20 cellular contexts compared by ENCODE assay signal in genomic region chr20:35253010-35253409, GRCh38. TPM values are rescaled to one million over a fixed set of nuclear protein-coding genes. Genes with fewer than 3 reads are reported as not detected.
"Had no signal": no experiment of that assay in that cellular context is flagged by ENCODE, and none has a peak within 500 bp of the region (broad histone marks: within the 10 kb centered on the region; RNA-seq: fewer than 3 reads in every experiment).

No MANE protein-coding gene starts in this region.

- DNase-seq: activated CD4-positive, alpha-beta T cell treated with anti-CD3 and anti-CD28 coated beads, Interleukin-2, amount 50 U/mL, for 48 hours; activated CD4-positive, CD25-positive, alpha-beta regulatory T cell; activated gamma-delta T cell; colonic mucosa; foreskin melanocyte; head of caudate nucleus; mammary epithelial cell; occipital lobe; psoas muscle; stimulated activated CD4-positive, alpha-beta T cell treated with anti-CD3 and anti-CD28 coated beads, Interleukin-2, amount 100 ng/mL, for 24 hours; testis; upper lobe of right lung had no signal

- ATAC-seq: left lobe of liver, psoas muscle, sciatic nerve, upper lobe of right lung had no signal

- H3K27ac ChIP-seq: cardiac muscle cell, colonic mucosa, psoas muscle, SK-N-MC, testis, upper lobe of right lung had no signal

- H3K4me1 ChIP-seq: colonic mucosa, psoas muscle, testis, upper lobe of right lung had no signal

- H3K9me3 ChIP-seq: colonic mucosa, psoas muscle, testis, upper lobe of right lung had no signal

- H3K4me3 ChIP-seq: cardiac muscle cell, colonic mucosa, psoas muscle, SK-N-MC, testis, upper lobe of right lung had no signal

- H3K36me3 ChIP-seq: cardiac muscle cell, colonic mucosa, upper lobe of right lung had no signal

- H3K4me3 Mint-ChIP-seq: nephron had no signal

- H3K9me3 Mint-ChIP-seq: nephron had no signal

- H3K27me3 ChIP-seq: cardiac muscle cell, colonic mucosa, testis, upper lobe of right lung had no signal

- H3K27ac Mint-ChIP-seq: nephron had no signal

RNA-seq across cellular contexts. Expression of gene MMP24, which starts 26.5 kb away (rescaled TPM):
- total RNA-seq: mononuclear cell had no signal

RNA-seq across cellular contexts. Expression of gene FAM83C, which starts 39.2 kb away (rescaled TPM):
- total RNA-seq: astrocyte; cardiac muscle cell; left lobe of liver; mammary epithelial cell; mononuclear cell; occipital lobe; psoas muscle; sciatic nerve; T-helper 1 cell treated with Interleukin-12 subunit alpha and Interleukin-12 subunit beta and Interleukin-4 antibody, amounts not matched to agents 30 ng/mL and 1 ng/mL, for 36 hours; upper lobe of right lung had no signal
